8 cellular contexts compared by ENCODE assay signal in genomic region chr20:3753098-3753497, GRCh38. TPM values are rescaled to one million over a fixed set of nuclear protein-coding genes. Genes with fewer than 3 reads are reported as not detected.
DNase-seq lines count a peak whose midpoint lies in the region; ATAC-seq, FAIRE-seq and TF ChIP-seq lines count a peak whose summit lies in the region.

No MANE protein-coding gene starts in this region.

- 18% methylated on average over 4 of the region's 4 CpGs; no CpG with 5 or more reads in 1 of the 2 donors for WGBS in gastroesophageal sphincter (ENCODE audit: low coverage in 1 of 2), 2 donors

- in situ Hi-C loops in Panc1 (cut with HindIII; ENCODE audit: low pct_unique_long_range_greater_than_20kb, low sequenced_read_pairs) = no loop called here

- ATAC-seq in Panc1 (peak; percentile 64), gastroesophageal sphincter (peak; percentile 77), GM21825 (IDR thresholded peaks at IDR 0.05; ENCODE audit: unreplicated experiment) (no peak), HG03025 (IDR thresholded peaks at IDR 0.05; ENCODE audit: low FRiP score, unreplicated experiment) (no peak)

- H3K27ac ChIP-seq in Panc1 (ENCODE audit: low read length) (no peak overlapping the region), gastroesophageal sphincter (peak overlapping the region in 3 of 4 donors; percentile 57 to 60 (median 57))

- H3K9me3 ChIP-seq in Panc1 (ENCODE audit: control insufficient read depth, insufficient read depth, low read depth, low read length) (no peaks in the 10 kb centered on the region), gastroesophageal sphincter (no peaks in the 10 kb centered on the region)

- FAIRE-seq in D721Med (lab: Jason Lieb, UNC) = no peak

- POLR2A ChIA-PET in Panc1 (lab: Charles Lee) = no interaction called here

- intact Hi-C loops in Panc1 (cut with micrococcal nuclease; ENCODE audit: unreplicated experiment) = loop anchor here (1.0 kb wide), 1 partner anchor 28 kb away; the partner anchor contains the start of gene SPEF1

- H3K36me3 ChIP-seq in Panc1 (ENCODE audit: control insufficient read depth, insufficient read depth, low read length) = no peaks in the 10 kb centered on the region
- peaks cover 0 to 79% of the 10 kb centered on the region in 2 donors for H3K36me3 ChIP-seq in gastroesophageal sphincter

- H3K4me1 ChIP-seq in Panc1 (ENCODE audit: control insufficient read depth, insufficient read depth, low read length) (no peaks in the 10 kb centered on the region; the same call in 1 of the 2 replicates), gastroesophageal sphincter (peaks cover 0 to 48% (median 6%) of the 10 kb centered on the region in 3 donors)

- no peak for TF ChIP-seq EP300 in gastroesophageal sphincter (IDR thresholded peaks at IDR 0.05)

- peak; percentile 63 for TF ChIP-seq CTCF in D721Med (IDR thresholded peaks at IDR 0.05; ENCODE audit: insufficient read depth, missing control alignments)
- peak; percentile 92 for TF ChIP-seq CTCF in Panc1 (IDR thresholded peaks at IDR 0.05)
- TF ChIP-seq CTCF in gastroesophageal sphincter (IDR thresholded peaks at IDR 0.05) = peak in 3 of 4 experiments; percentile 70 to 85 (median 84)

- DNase-seq in D721Med (ENCODE audit: insufficient read length, low spot score) (peak; percentile 54), HS-27A (ENCODE audit: low read depth) (peak; percentile 19), Panc1 (ENCODE audit: low read depth, low spot score) (no peak), pons (ENCODE audit: low spot score) (peak; percentile 73)
- peak; percentile 25 for DNase-seq in activated gamma-delta T cell treated with anti-CD3 and anti-CD28 coated beads, Interleukin-2, amount 50 U/mL, for 16 hours (ENCODE audit: low read depth)

- CTCF ChIA-PET in Panc1 (lab: Charles Lee) = interaction anchor here (0.5 to 1.7 kb wide), 6 partner anchors 15 to 214 kb away, joined by 3 to 11 read pairs (median 6); partner anchors contain the start of genes ADISSP and SPEF1

- H3K27me3 ChIP-seq in Panc1 (ENCODE audit: control insufficient read depth, insufficient read depth, low read length) (peaks cover 6% of the 10 kb centered on the region), gastroesophageal sphincter (peaks cover 25% of the 10 kb centered on the region)

- H3K4me3 ChIP-seq in Panc1 (ENCODE audit: low read depth in 2 of 2, low read length in 2 of 2) (no peak overlapping the region), gastroesophageal sphincter (no peak overlapping the region)

- no TSS peak for BruUV-seq in Panc1 (replicated peaks; lab: Mats Ljungman, UMichigan)

- TF ChIP-seq POLR2A in gastroesophageal sphincter (IDR thresholded peaks at IDR 0.05) = no peak

RNA-seq across cellular contexts. Expression of gene ADISSP, which starts 14.5 kb away (rescaled TPM):
- total RNA-seq in Panc1 (2021; ENCODE audit: unreplicated experiment) (100 TPM), gastroesophageal sphincter (10 to 100 TPM; 36.1 to 74.7 (median 59.3) TPM)
- polyA plus RNA-seq in Panc1 (2012; ENCODE audit: insufficient read length) = 137 TPM

RNA-seq across cellular contexts. Expression of gene HSPA12B, which starts 20.6 kb away (rescaled TPM):
- total RNA-seq in Panc1 (2021; ENCODE audit: unreplicated experiment) = 0.21 TPM
- polyA plus RNA-seq in Panc1 (2012; ENCODE audit: insufficient read length) = 0.51 TPM
- 10 to 100 TPM in 2 of 4 donors, 1 to 10 TPM in 2; 9.6 to 19.3 (median 14.4) TPM for total RNA-seq in gastroesophageal sphincter

RNA-seq across cellular contexts. Expression of gene SPEF1, which starts 28.1 kb away (rescaled TPM):
- total RNA-seq in Panc1 (2021; ENCODE audit: unreplicated experiment) (0.41 TPM), gastroesophageal sphincter (not detected)
- polyA plus RNA-seq in Panc1 (2012; ENCODE audit: insufficient read length) = 0.28 TPM

RNA-seq across cellular contexts. Expression of gene CENPB, which starts 33.4 kb away (rescaled TPM):
- total RNA-seq in Panc1 (2021; ENCODE audit: unreplicated experiment) = 154 TPM
- polyA plus RNA-seq in Panc1 (2012; ENCODE audit: insufficient read length) = 149 TPM
- 100 to 1,000 TPM; 134 to 200 (median 139) TPM for total RNA-seq in gastroesophageal sphincter

RNA-seq across cellular contexts. Expression of gene SIGLEC1, which starts 40.7 kb away (rescaled TPM):
- total RNA-seq in Panc1 (2021; ENCODE audit: unreplicated experiment) (0.03 TPM), gastroesophageal sphincter (10 to 100 TPM; 10.1 to 17.2 (median 11.9) TPM)
- not detected for polyA plus RNA-seq in Panc1 (2012; ENCODE audit: insufficient read length)

Comparison
In these comparisons a context has a peak if more than half of its experiments do, and no peak if none do; other contexts are left out.
1. ATAC-seq: peak in Panc1 (single experiment) and gastroesophageal sphincter (single experiment); none in GM21825 (single experiment) and HG03025 (single experiment).
2. Peak in every context shown above with its lines, with median percentiles within 50 percentile points of each other: CTCF ChIP-seq.